13 cellular contexts compared by ENCODE assay signal in the genomic region with DNA sequence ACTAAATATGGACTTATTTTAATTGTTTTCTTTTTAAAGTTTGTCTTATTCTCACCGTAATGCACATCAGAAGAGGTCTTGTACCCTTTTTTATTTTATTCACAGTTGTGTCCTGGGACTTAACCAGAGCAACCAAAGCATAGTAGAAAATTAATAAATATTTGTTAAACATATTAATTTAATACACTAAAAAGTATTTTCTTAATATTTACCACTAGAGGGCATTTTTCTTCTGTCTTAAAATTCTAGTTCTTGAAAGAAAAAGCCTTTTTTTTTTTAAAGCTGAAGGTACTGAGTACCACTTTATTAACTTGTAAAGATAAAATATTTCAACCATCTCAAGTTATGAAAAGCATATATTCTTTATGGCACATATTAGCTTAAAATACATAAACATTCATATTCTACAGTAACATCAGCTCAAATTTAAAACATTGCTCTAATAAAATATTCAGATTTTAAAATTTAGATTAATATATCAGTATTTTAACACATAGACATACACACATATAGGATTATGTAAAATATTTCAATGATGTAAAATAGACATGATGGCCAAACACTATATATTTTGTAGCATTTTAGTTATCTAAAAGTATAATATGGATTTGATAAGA.
DNase-seq lines count a peak whose midpoint lies in the region; ATAC-seq, FAIRE-seq and TF ChIP-seq lines count a peak whose summit lies in the region.
"Had no signal": no experiment of that assay in that cellular context is flagged by ENCODE, and none has a peak within 500 bp of the region (broad histone marks: within the 10 kb centered on the region; RNA-seq: fewer than 3 reads in every experiment).

No MANE protein-coding gene starts in this region.

- DNase-seq in MCF 10A (ENCODE audit: unreplicated experiment) = no peak
- DNase-seq in breast epithelium (ENCODE audit: low spot score in 2 of 2) = no peak
- peak; percentile 24 for DNase-seq in PC-3
- no peak for DNase-seq in epithelial cell of proximal tubule (ENCODE audit: low read depth)
- DNase-seq in small intestine = no peak
- DNase-seq in immature natural killer cell = no peak
- no peak for DNase-seq in NCI-H2196 (lab: John Stamatoyannopoulos, UW; ENCODE audit: unreplicated experiment)
- DNase-seq: cerebellar nuclear complex, NCI-H1092 treated with DMSO at 0.1 percent for 48 hours, spleen had no signal

- intact Hi-C loops in MCF 10A (cut with micrococcal nuclease) = loop anchor here (10.0 kb wide), 1 partner anchor 1921 kb away; no protein-coding TSS in a partner anchor
- intact Hi-C loops in breast epithelium (cut with DNase I; ENCODE audit: low total_unique reads) = no loop called here
- intact Hi-C loops in PC-3 (cut with micrococcal nuclease) = loop anchor here (10.0 kb wide), 1 partner anchor 681 kb away; no protein-coding TSS in a partner anchor

- H3K27ac Mint-ChIP-seq in MCF 10A (ENCODE audit: low read depth, unreplicated experiment) = no peak overlapping the region
- no peak overlapping the region for H3K27ac Mint-ChIP-seq in immature natural killer cell
- H3K27ac Mint-ChIP-seq: WTC11 had no signal

- H3K9ac ChIP-seq in PC-3 (ENCODE audit: low read length) = no peak overlapping the region

- no peak overlapping the region for H3K4me3 Mint-ChIP-seq in MCF 10A (ENCODE audit: unreplicated experiment)
- no peak overlapping the region for H3K4me3 Mint-ChIP-seq in immature natural killer cell
- H3K4me3 Mint-ChIP-seq: WTC11 had no signal

- no peaks in the 10 kb centered on the region for H3K36me3 ChIP-seq in breast epithelium
- H3K36me3 ChIP-seq in PC-3 (ENCODE audit: low read depth, low read length) = no peaks in the 10 kb centered on the region
- no peaks in the 10 kb centered on the region for H3K36me3 ChIP-seq in small intestine (ENCODE audit: control insufficient read depth in 2 of 2, insufficient read depth in 2 of 2, low read length in 2 of 2)
- H3K36me3 ChIP-seq: BLaER1 treated with 17β-estradiol and CSF1 and Interleukin-3, amounts not matched to agents 10 nM and 100 nM; spleen had no signal

- no peaks in the 10 kb centered on the region for H3K79me2 ChIP-seq in PC-3 (ENCODE audit: low read length)

- no peaks in the 10 kb centered on the region for H3K36me3 Mint-ChIP-seq in MCF 10A (ENCODE audit: insufficient read depth, unreplicated experiment)
- no peaks in the 10 kb centered on the region for H3K36me3 Mint-ChIP-seq in immature natural killer cell
- H3K36me3 Mint-ChIP-seq: WTC11 had no signal

- CTCF ChIA-PET in MCF 10A (lab: Yijun Ruan, JAX) (interaction anchor here (0.6 to 13.9 kb wide), 14 partner anchors 9 to 1566 kb away, joined by 3 to 324 read pairs (median 4); no protein-coding TSS in a partner anchor), PC-3 (lab: Charles Lee) (interaction anchor here (0.6 to 1.1 kb wide), 7 partner anchors 9 to 1475 kb away, joined by 3 to 6 read pairs (median 4); no protein-coding TSS in a partner anchor)

- ATAC-seq in PC-3 (no peak), GM19467 (IDR thresholded peaks at IDR 0.05; ENCODE audit: unreplicated experiment) (no peak)
- ATAC-seq: WTC11 had no signal

- H3F3A ChIP-seq in PC-3 (ENCODE audit: low read length, unreplicated experiment) = no peaks in the 10 kb centered on the region

- H3K9me3 ChIP-seq in breast epithelium = no peaks in the 10 kb centered on the region
- no peaks in the 10 kb centered on the region for H3K9me3 ChIP-seq in PC-3 (ENCODE audit: low read length)
- H3K9me3 ChIP-seq in small intestine (ENCODE audit: control insufficient read depth, low read depth) = no peaks in the 10 kb centered on the region
- H3K9me3 ChIP-seq: spleen had no signal

- H3K9me2 ChIP-seq in PC-3 (replicated peaks; ENCODE audit: low read length) = no peaks in the 10 kb centered on the region

- WGBS in small intestine, 3 donors = 59 to 84% (median 76%) methylated on average over 1 of the region's 1 CpG

- FAIRE-seq in small intestine (lab: Jason Lieb, UNC) = peak; percentile 72

- H3K9me3 Mint-ChIP-seq in MCF 10A (ENCODE audit: unreplicated experiment) = no peaks in the 10 kb centered on the region
- peaks cover 0 to 37% (median 4%) of the 10 kb centered on the region in 6 donors for H3K9me3 Mint-ChIP-seq in immature natural killer cell
- H3K9me3 Mint-ChIP-seq: WTC11 had no signal

- no peaks in the 10 kb centered on the region for H3K27me3 Mint-ChIP-seq in MCF 10A (ENCODE audit: insufficient read depth, unreplicated experiment)
- peaks cover 0 to 4% (median 1%) of the 10 kb centered on the region in 3 donors for H3K27me3 Mint-ChIP-seq in immature natural killer cell (ENCODE audit: low read depth in 3 of 3)

- no peaks in the 10 kb centered on the region for H3K27me3 ChIP-seq in breast epithelium
- no peaks in the 10 kb centered on the region for H3K27me3 ChIP-seq in PC-3 (ENCODE audit: low read length)
- no peaks in the 10 kb centered on the region for H3K27me3 ChIP-seq in small intestine (ENCODE audit: control insufficient read depth in 2 of 2, insufficient read depth in 2 of 2, low read length in 2 of 2)
- H3K27me3 ChIP-seq: BLaER1 treated with 17β-estradiol and CSF1 and Interleukin-3, amounts not matched to agents 10 nM and 100 nM; spleen had no signal

- H3K4me2 ChIP-seq in PC-3 (ENCODE audit: low read length) = no peak overlapping the region

- no peak for TF ChIP-seq POLR2A in breast epithelium (IDR thresholded peaks at IDR 0.05)

- POLR2A ChIA-PET in MCF 10A (lab: Yijun Ruan, JAX) = interaction anchor here (1.5 kb wide), 2 partner anchors 1088 to 1091 kb away, joined by 3 to 4 read pairs; no protein-coding TSS in a partner anchor
- POLR2A ChIA-PET in PC-3 (lab: Charles Lee; ENCODE audit: unreplicated experiment) = interaction anchor here (0.6 kb wide), 1 partner anchor 23 kb away, joined by 3 read pairs; no protein-coding TSS in a partner anchor

- H3K4me1 ChIP-seq in breast epithelium (no peaks in the 10 kb centered on the region), PC-3 (ENCODE audit: insufficient read depth, low read length) (no peaks in the 10 kb centered on the region), small intestine (ENCODE audit: control insufficient read depth in 2 of 2, insufficient read depth in 1 of 2, low read depth in 1 of 2, low read length in 1 of 2) (no peaks in the 10 kb centered on the region)

- peaks cover 5% of the 10 kb centered on the region for H3K4me1 Mint-ChIP-seq in MCF 10A (ENCODE audit: insufficient read depth, unreplicated experiment)
- no peaks in the 10 kb centered on the region for H3K4me1 Mint-ChIP-seq in immature natural killer cell

- BruUV-seq in MCF 10A (replicated peaks; lab: Mats Ljungman, UMichigan) (no TSS peak), PC-3 (replicated peaks; lab: Mats Ljungman, UMichigan) (no TSS peak)

- H2AFZ ChIP-seq in PC-3 (ENCODE audit: low read length) = no peak overlapping the region

- TF ChIP-seq CTCF in MCF 10A (IDR thresholded peaks at IDR 0.05; ENCODE audit: unreplicated experiment) = peak; percentile 26
- no peak for TF ChIP-seq CTCF in breast epithelium (IDR thresholded peaks at IDR 0.05)
- peak; percentile 34; the same call in 1 of the 2 replicates for TF ChIP-seq CTCF in PC-3 (conservative IDR thresholded peaks at IDR 0.05; ENCODE audit: low read depth, low read length)
- TF ChIP-seq CTCF in epithelial cell of proximal tubule (conservative IDR thresholded peaks at IDR 0.05; ENCODE audit: low read depth, low read length) = peak; percentile 32

- no peak overlapping the region for H3K27ac ChIP-seq in breast epithelium
- H3K27ac ChIP-seq in PC-3 (ENCODE audit: low read length) = no peak overlapping the region
- no peak overlapping the region for H3K27ac ChIP-seq in small intestine (ENCODE audit: low read depth in 1 of 2, low read length in 1 of 2)
- H3K27ac ChIP-seq: BLaER1 treated with 17β-estradiol and CSF1 and Interleukin-3, amounts not matched to agents 10 nM and 100 nM; spleen had no signal

- H4K20me1 ChIP-seq in PC-3 (ENCODE audit: low read length) = no peaks in the 10 kb centered on the region
- H4K20me1 ChIP-seq: BLaER1 treated with 17β-estradiol and CSF1 and Interleukin-3, amounts not matched to agents 10 nM and 100 nM had no signal

- no peak overlapping the region for H3K4me3 ChIP-seq in breast epithelium
- H3K4me3 ChIP-seq in PC-3 (ENCODE audit: low read length) = no peak overlapping the region
- H3K4me3 ChIP-seq in epithelial cell of proximal tubule (ENCODE audit: low read depth, low read length) = no peak overlapping the region
- no peak overlapping the region for H3K4me3 ChIP-seq in small intestine (ENCODE audit: low read depth in 1 of 2, low read length in 2 of 2)
- H3K4me3 ChIP-seq: BLaER1 treated with 17β-estradiol and CSF1 and Interleukin-3, amounts not matched to agents 10 nM and 100 nM; spleen had no signal

Comparison
In these comparisons a context has a peak if more than half of its experiments do, and no peak if none do; other contexts are left out.
1. CTCF ChIP-seq: peak in MCF 10A (single experiment), PC-3 (single experiment) and epithelial cell of proximal tubule (single experiment); none in breast epithelium (0 of 3).